In genomic region chr9:93126151-93126781, GRCh38 we compare ENCODE assay signal across 1 cellular context.
TF ChIP-seq lines count a peak whose summit lies in the region.

No MANE protein-coding gene starts in this region.

TF ChIP-seq in IMR-90, 13 proteins besides CTCF, POLR2A, EP300 and RAD21 (continued from another document):
- no peak for TF ChIP-seq MAFK (IDR thresholded peaks at IDR 0.05; ENCODE audit: low read depth, low read length)
- no peak for TF ChIP-seq BHLHE40 (IDR thresholded peaks at IDR 0.05; ENCODE audit: low read depth, low read length)
- no peak for TF ChIP-seq RCOR1 (IDR thresholded peaks at IDR 0.05; ENCODE audit: insufficient replicate concordance, low read length)
- no peak for TF ChIP-seq CEBPB (IDR thresholded peaks at IDR 0.05; ENCODE audit: low read depth, low read length)
- TF ChIP-seq ELK1 (IDR thresholded peaks at IDR 0.05; ENCODE audit: borderline replicate concordance, low read depth, low read length) = no peak
- no peak for TF ChIP-seq USF2 (IDR thresholded peaks at IDR 0.05; ENCODE audit: low read depth, low read length)
- TF ChIP-seq NFE2L2 (IDR thresholded peaks at IDR 0.05; ENCODE audit: low read depth, low read length) = no peak
- TF ChIP-seq MXI1 (IDR thresholded peaks at IDR 0.05; ENCODE audit: borderline replicate concordance, low read depth, low read length) = no peak
- TF ChIP-seq SMC3 (IDR thresholded peaks at IDR 0.05; ENCODE audit: low read depth, low read length) = no peak
- TF ChIP-seq FOS (IDR thresholded peaks at IDR 0.05; ENCODE audit: low read depth, low read length) = no peak
